ENCODE assay signal across 8 cellular contexts in genomic region chr17:29589524-29590260, GRCh38. TPM values are rescaled to one million over a fixed set of nuclear protein-coding genes. Genes with fewer than 3 reads are reported as not detected.
DNase-seq lines count a peak whose midpoint lies in the region; ATAC-seq and TF ChIP-seq lines count a peak whose summit lies in the region.

Gene GIT1, minus strand, starts transcription at chr17:29589648. Its CDS starts 270 bp downstream, at chr17:29589378.

- no peaks in the 10 kb centered on the region for H3K36me3 ChIP-seq in adrenal gland (replicated peaks in 1 of 2)
- H3K36me3 ChIP-seq in heart right ventricle: no peaks in the 10 kb centered on the region

- DNase-seq in ELF-1 (ENCODE audit: low read depth, low spot score) (peak; percentile 80), HFFc6 (peak; percentile 41), NCI-H1105 (lab: John Stamatoyannopoulos, UW) (peak; percentile 79), T-cell (peak; percentile 68 to 87 (median 80)), adrenal gland (peak; percentile 76 to 89 (median 87)), heart right ventricle (peak; percentile 84 to 89), posterior cingulate gyrus (peak; percentile 69 to 98 (median 84)), ureter (ENCODE audit: low spot score) (peak; percentile 82)

- 4 to 29% (median 11%) methylated on average over 7 to 64 of the region's 65 CpGs for WGBS in adrenal gland, 4 donors
- 2 to 5% methylated on average over 41 to 64 of the region's 65 CpGs for WGBS in heart right ventricle, 2 donors

- no peaks in the 10 kb centered on the region for H3K27me3 ChIP-seq in adrenal gland
- peaks cover 0 to 12% (median 0%) of the 10 kb centered on the region in 7 donors for H3K27me3 ChIP-seq in heart right ventricle

- H3K9me3 ChIP-seq in adrenal gland (replicated peaks in 1 of 3) (no peaks in the 10 kb centered on the region), heart right ventricle (no peaks in the 10 kb centered on the region)

- ATAC-seq in T-cell (replicated peaks in 1 of 4): peak; percentile 81 to 88 (median 84)
- ATAC-seq in heart right ventricle: peak; percentile 53 to 86 (median 74)

- H3K27me3 Mint-ChIP-seq in HFFc6 (ENCODE audit: insufficient read depth): peaks cover 3% of the 10 kb centered on the region; the same call in 1 of the 2 replicates
- no peaks in the 10 kb centered on the region for H3K27me3 Mint-ChIP-seq in T-cell

- H3K36me3 Mint-ChIP-seq in HFFc6 (ENCODE audit: low read depth) (no peaks in the 10 kb centered on the region), T-cell (no peaks in the 10 kb centered on the region)

- peak within 1 kb of the TSS in 4 of 5 donors; percentile 62 to 89 (median 71) for H3K27ac ChIP-seq in adrenal gland
- H3K27ac ChIP-seq in heart right ventricle: peak within 1 kb of the TSS; percentile 78 to 96 (median 91)

- H3K4me3 ChIP-seq in adrenal gland: peak within 1 kb of the TSS; percentile 34 to 87 (median 69)
- peak within 1 kb of the TSS; percentile 72 to 95 (median 88) for H3K4me3 ChIP-seq in heart right ventricle

- H3K9me3 Mint-ChIP-seq in HFFc6 (no peaks in the 10 kb centered on the region), T-cell (no peaks in the 10 kb centered on the region)

- peak; percentile 39; the same call in 1 of the 2 replicates for TF ChIP-seq CTCF in HFFc6 (IDR thresholded peaks at IDR 0.05)
- TF ChIP-seq CTCF in adrenal gland (IDR thresholded peaks at IDR 0.05): no peak
- TF ChIP-seq CTCF in heart right ventricle (IDR thresholded peaks at IDR 0.05): peak in 3 of 9 donors; percentile 7 to 35 (median 33)

- H3K4me1 Mint-ChIP-seq in HFFc6 (ENCODE audit: low read depth): peaks cover 52% of the 10 kb centered on the region
- peaks cover 58 to 71% (median 69%) of the 10 kb centered on the region in 3 donors for H3K4me1 Mint-ChIP-seq in T-cell

- TF ChIP-seq POLR2A in adrenal gland (IDR thresholded peaks at IDR 0.05): peak; percentile 46 to 62

- CTCF ChIA-PET in T-cell (lab: Charles Lee): no interaction called here

- peak within 1 kb of the TSS; percentile 96 for H3K4me3 Mint-ChIP-seq in HFFc6
- peak within 1 kb of the TSS; percentile 87 to 93 (median 89) for H3K4me3 Mint-ChIP-seq in T-cell

- H3K27ac Mint-ChIP-seq in HFFc6: peak within 1 kb of the TSS; percentile 88
- peak within 1 kb of the TSS; percentile 92 to 94 for H3K27ac Mint-ChIP-seq in T-cell

- intact Hi-C loops in adrenal gland (cut with DNase I) (no loop called here), heart right ventricle (cut with DNase I) (no loop called here), posterior cingulate gyrus (cut with DNase I) (no loop called here)

- peaks cover 49 to 56% of the 10 kb centered on the region in 2 donors for H3K4me1 ChIP-seq in adrenal gland (replicated peaks in 1 of 2)
- peaks cover 22 to 86% (median 77%) of the 10 kb centered on the region in 9 donors for H3K4me1 ChIP-seq in heart right ventricle

- POLR2A ChIA-PET in T-cell (lab: Charles Lee): no interaction called here

RNA-seq across cellular contexts. Expression of gene GIT1, which starts in this region (rescaled TPM):
- total RNA-seq in HFFc6 (2021; fragmentation: NEBNext Ultra II Directional; extraction: Animal tissue kit (Norgen Biotek cat#: 25700)): 10 to 100 TPM; 24.1 to 29.7 (median 28.7) TPM
- total RNA-seq in T-cell (10 to 100 TPM; 36.7 to 86.4 (median 71.8) TPM), adrenal gland (10 to 100 TPM; 21.3 to 36.6 (median 31.7) TPM), heart right ventricle (10 to 100 TPM; 20.6 to 34.7 (median 28.1) TPM), ureter (37.1 TPM)
- polyA plus RNA-seq in adrenal gland (10 to 100 TPM; 13.7 to 51.6 (median 33.4) TPM), heart right ventricle (10 to 100 TPM; 31.6 to 35.4 TPM)

Comparison
In these comparisons a context has a peak if more than half of its experiments do, and no peak if none do; other contexts are left out.
1. Peak in every context shown above with its lines: DNase-seq, ATAC-seq, H3K4me3 ChIP-seq and H3K27ac ChIP-seq.